Comparison of ENCODE assay signal across 20 cellular contexts in genomic region chr15:100810229-100810628, GRCh38.
"Had no signal": no experiment of that assay in that cellular context is flagged by ENCODE, and none has a peak within 500 bp of the region (broad histone marks: within the 10 kb centered on the region; RNA-seq: fewer than 3 reads in every experiment).

No MANE protein-coding gene starts in this region.

- H3K27ac ChIP-seq: PC-9, Peyer's patch, SJSA1, SK-N-MC had no signal

- H3K4me1 ChIP-seq: Peyer's patch had no signal

- DNase-seq: KBM-7, MG63, NCI-H1092, NCI-H1105 treated with DMSO at 0.1 percent for 48 hours, NCI-H1417 treated with DMSO at 0.1 percent for 48 hours, NCI-H146, NCI-H1694 treated with DMSO at 0.1 percent for 48 hours, NCI-H1930, NCI-H2081, NCI-H2107, NCI-H2227 treated with DMSO at 0.1 percent for 48 hours, NCI-H526 treated with DMSO at 0.1 percent for 48 hours, NCI-H774, OCI-M1, PC-9, Peyer's patch, SIG-M5 had no signal

- H2AFZ ChIP-seq: PC-9 had no signal

- H3K36me3 ChIP-seq: MG63, Peyer's patch, SJSA1 had no signal

- ATAC-seq: Right ventricle myocardium inferior had no signal

- H3K4me2 ChIP-seq: PC-9 had no signal

- H3K27me3 ChIP-seq: MG63, Peyer's patch, SJSA1 had no signal

- H3K4me3 ChIP-seq: MG63, PC-9, Peyer's patch, SJSA1, SK-N-MC had no signal

- H3K9me3 ChIP-seq: SJSA1 had no signal
